In genomic region chr10:44878704-44879530, GRCh38 we compare ENCODE assay signal across 1 cellular context.
TF ChIP-seq lines count a peak whose summit lies in the region.

No MANE protein-coding gene starts in this region.

TF ChIP-seq in HepG2, 621 proteins besides CTCF, POLR2A, EP300 and RAD21 (continued from another document and continues in another):
- TF ChIP-seq DZIP1 (CRISPR knock-in tag; IDR thresholded peaks at IDR 0.05), result no peak
- TF ChIP-seq POLR2AphosphoS5 (IDR thresholded peaks at IDR 0.05; ENCODE audit: low read depth, low read length), result no peak
- TF ChIP-seq HNRNPLL (IDR thresholded peaks at IDR 0.05; ENCODE audit: low read depth, low read length, poor library complexity, severe bottlenecking), result peak; percentile 63
- TF ChIP-seq ZNF232 (CRISPR knock-in tag; IDR thresholded peaks at IDR 0.05; ENCODE audit: borderline replicate concordance), result no peak
- no peak for TF ChIP-seq BCL6 (CRISPR knock-in tag; IDR thresholded peaks at IDR 0.05)
- no peak for TF ChIP-seq MBNL3 (CRISPR knock-in tag; conservative IDR thresholded peaks at IDR 0.05)
- TF ChIP-seq ATF4 (CRISPR knock-in tag; IDR thresholded peaks at IDR 0.05), result no peak
- no peak for TF ChIP-seq ZHX2 (IDR thresholded peaks at IDR 0.05; ENCODE audit: low read depth)
- no peak for TF ChIP-seq ZHX2 (CRISPR knock-in tag; IDR thresholded peaks at IDR 0.05; ENCODE audit: borderline replicate concordance)
- TF ChIP-seq CCDC6 (CRISPR knock-in tag; IDR thresholded peaks at IDR 0.05), result no peak
- TF ChIP-seq EHMT2 (IDR thresholded peaks at IDR 0.05; ENCODE audit: borderline replicate concordance, low read depth, low read length), result no peak
- no peak for TF ChIP-seq MTF2 (CRISPR knock-in tag; IDR thresholded peaks at IDR 0.05; ENCODE audit: borderline replicate concordance)
- TF ChIP-seq STAG1 (CRISPR knock-in tag; IDR thresholded peaks at IDR 0.05), result peak; percentile 40
- no peak for TF ChIP-seq CBX5 (CRISPR knock-in tag; IDR thresholded peaks at IDR 0.05; ENCODE audit: borderline replicate concordance)
- no peak for TF ChIP-seq RAD51 (IDR thresholded peaks at IDR 0.05; ENCODE audit: borderline replicate concordance)
- no peak for TF ChIP-seq GATA4 (IDR thresholded peaks at IDR 0.05; ENCODE audit: borderline replicate concordance, low read depth)
- no peak for TF ChIP-seq SPEN (CRISPR knock-in tag; IDR thresholded peaks at IDR 0.05; ENCODE audit: low read depth)
- TF ChIP-seq ARNTL (CRISPR knock-in tag; IDR thresholded peaks at IDR 0.05), result no peak
- TF ChIP-seq SIN3A (IDR thresholded peaks at IDR 0.05; ENCODE audit: borderline replicate concordance, low read depth, low read length), result no peak
- no peak for TF ChIP-seq TIGD3 (CRISPR knock-in tag; IDR thresholded peaks at IDR 0.05; ENCODE audit: borderline replicate concordance)
- no peak for TF ChIP-seq ATF7 (IDR thresholded peaks at IDR 0.05)
- TF ChIP-seq ATF7 (CRISPR knock-in tag; IDR thresholded peaks at IDR 0.05), result no peak
- TF ChIP-seq REST (IDR thresholded peaks at IDR 0.05; ENCODE audit: borderline replicate concordance in 1 of 2, low read depth in 1 of 2, low read length in 2 of 2), result no peak
- TF ChIP-seq MYNN (CRISPR knock-in tag; IDR thresholded peaks at IDR 0.05; ENCODE audit: low read depth), result no peak
- no peak for TF ChIP-seq MXD1 (CRISPR knock-in tag; IDR thresholded peaks at IDR 0.05)
- no peak for TF ChIP-seq ZNF354B (CRISPR knock-in tag; IDR thresholded peaks at IDR 0.05)
- peak; percentile 59 for TF ChIP-seq ZNF687 (CRISPR knock-in tag; IDR thresholded peaks at IDR 0.05)
- 0 out of 2 replicates have a peak, but pooled peaks have one; percentile 27 for TF ChIP-seq ZNF350 (CRISPR knock-in tag; IDR thresholded peaks at IDR 0.05; ENCODE audit: borderline replicate concordance, low read depth)
- 0 out of 2 replicates have a peak, but pooled peaks have one; percentile 41 for TF ChIP-seq ZNF274 (CRISPR knock-in tag; IDR thresholded peaks at IDR 0.05)
- no peak for TF ChIP-seq DMTF1 (CRISPR knock-in tag; IDR thresholded peaks at IDR 0.05)
- TF ChIP-seq ATRX (CRISPR knock-in tag; IDR thresholded peaks at IDR 0.05; ENCODE audit: borderline replicate concordance), result no peak
- no peak for TF ChIP-seq ZNF839 (CRISPR knock-in tag; IDR thresholded peaks at IDR 0.05; ENCODE audit: borderline replicate concordance)
- TF ChIP-seq ZNF547 (CRISPR knock-in tag; IDR thresholded peaks at IDR 0.05), result 0 out of 2 replicates have a peak, but pooled peaks have one; percentile 1
- TF ChIP-seq CREB1 (IDR thresholded peaks at IDR 0.05), result no peak
- TF ChIP-seq CREB1 (CRISPR knock-in tag; IDR thresholded peaks at IDR 0.05), result no peak
- no peak for TF ChIP-seq ZFAT (CRISPR knock-in tag; conservative IDR thresholded peaks at IDR 0.05)
- TF ChIP-seq ZBTB3 (CRISPR knock-in tag; IDR thresholded peaks at IDR 0.05; ENCODE audit: borderline replicate concordance, low read depth), result no peak
